ENCODE assay signal across 14 cellular contexts in the genomic region with DNA sequence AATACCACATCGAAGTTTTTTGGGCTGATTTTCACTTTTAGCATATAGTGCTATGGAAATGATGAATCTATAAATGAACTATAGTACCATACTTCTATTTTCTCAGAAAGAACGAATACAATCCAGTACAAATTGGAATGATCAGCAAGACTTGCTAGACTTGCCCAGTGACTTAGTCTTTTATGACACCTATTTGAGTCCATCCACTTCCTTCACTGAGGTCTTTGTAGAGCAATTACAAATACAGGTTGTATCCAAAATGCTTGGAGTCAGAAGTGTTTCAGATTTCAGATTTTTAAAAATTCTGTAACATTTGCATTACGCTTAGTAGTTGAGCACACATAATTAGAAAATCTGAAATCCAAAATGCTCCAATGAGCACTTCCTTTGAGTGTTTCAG.
A peak's percentile ranks its signal among the peaks of the same experiment; 100 is the strongest.
DNase-seq lines count a peak whose midpoint lies in the region; FAIRE-seq and TF ChIP-seq lines count a peak whose summit lies in the region.
"Had no signal": no experiment of that assay in that cellular context is flagged by ENCODE, and none has a peak within 500 bp of the region (broad histone marks: within the 10 kb centered on the region; RNA-seq: fewer than 3 reads in every experiment).

No MANE protein-coding gene starts in this region.

- dilution Hi-C loops in keratinocyte (cut with MboI; ENCODE audit: extremely low pct_ligation_motif_present, low sequenced_read_pairs): no loop called here

- peaks cover 73% of the 10 kb centered on the region for H3K4me1 Mint-ChIP-seq in activated naive CD4-positive, alpha-beta T cell treated with anti-CD3 and anti-CD28 coated beads, Interleukin-2, amount 50 U/mL, for 24 hours
- H3K4me1 Mint-ChIP-seq in activated CD4-positive, alpha-beta memory T cell treated with anti-CD3 and anti-CD28 coated beads, Interleukin-2, amount 10 ng/mL, durations not matched to agents 7 days and 5 days: peaks cover 67% of the 10 kb centered on the region
- H3K4me1 Mint-ChIP-seq in type B pancreatic cell (ENCODE audit: unreplicated experiment) (peaks cover 6% of the 10 kb centered on the region), nephron progenitor cell (no peaks in the 10 kb centered on the region)

- H3K27ac Mint-ChIP-seq in activated naive CD4-positive, alpha-beta T cell treated with anti-CD3 and anti-CD28 coated beads, Interleukin-2, amount 50 U/mL, for 24 hours: peak overlapping the region; percentile 76
- H3K27ac Mint-ChIP-seq in activated CD4-positive, alpha-beta memory T cell treated with anti-CD3 and anti-CD28 coated beads, Interleukin-2, amount 10 ng/mL, durations not matched to agents 7 days and 5 days: peak overlapping the region; percentile 54
- H3K27ac Mint-ChIP-seq in type B pancreatic cell (peak overlapping the region; percentile 88), nephron progenitor cell (no peak overlapping the region)

- peaks cover 9% of the 10 kb centered on the region for H3K36me3 Mint-ChIP-seq in activated naive CD4-positive, alpha-beta T cell treated with anti-CD3 and anti-CD28 coated beads, Interleukin-2, amount 50 U/mL, for 24 hours
- peaks cover 27% of the 10 kb centered on the region for H3K36me3 Mint-ChIP-seq in activated CD4-positive, alpha-beta memory T cell treated with anti-CD3 and anti-CD28 coated beads, Interleukin-2, amount 10 ng/mL, durations not matched to agents 7 days and 5 days (ENCODE audit: low read depth)
- H3K36me3 Mint-ChIP-seq in type B pancreatic cell (peaks cover 3% of the 10 kb centered on the region), nephron progenitor cell (ENCODE audit: low read depth) (peaks cover 16% of the 10 kb centered on the region)

- H3K4me2 ChIP-seq in keratinocyte (ENCODE audit: control insufficient read depth, extremely low read depth, insufficient read depth, low read depth, low read length): peak overlapping the region; percentile 10

- no peak for DNase-seq in activated naive CD4-positive, alpha-beta T cell (lab: John Stamatoyannopoulos, UW)
- DNase-seq in activated CD4-positive, alpha-beta memory T cell treated with anti-CD3 and anti-CD28 coated beads, Interleukin-2, amount 10 ng/mL, durations not matched to agents 7 days and 5 days: no peak
- no peak for DNase-seq in keratinocyte (ENCODE audit: low read depth, low spot score)
- DNase-seq in type B pancreatic cell (ENCODE audit: extremely low spot score, unreplicated experiment): no peak
- no peak for DNase-seq in effector CD4-positive, alpha-beta T cell
- DNase-seq in dermis blood vessel endothelial cell: no peak
- no peak for DNase-seq in nephron progenitor cell
- DNase-seq: BE2C, heart left ventricle, mesenchymal stem cell, NCI-H1436 treated with DMSO at 0.1 percent for 48 hours had no signal

- no peak overlapping the region for H2AFZ ChIP-seq in keratinocyte (ENCODE audit: control insufficient read depth, low read length)

- peak overlapping the region; percentile 33 for H3K4me3 Mint-ChIP-seq in activated naive CD4-positive, alpha-beta T cell treated with anti-CD3 and anti-CD28 coated beads, Interleukin-2, amount 50 U/mL, for 24 hours
- no peak overlapping the region for H3K4me3 Mint-ChIP-seq in activated CD4-positive, alpha-beta memory T cell treated with anti-CD3 and anti-CD28 coated beads, Interleukin-2, amount 10 ng/mL, durations not matched to agents 7 days and 5 days
- H3K4me3 Mint-ChIP-seq in type B pancreatic cell (peak overlapping the region; percentile 45), nephron progenitor cell (no peak overlapping the region)

- H3K27me3 ChIP-seq in keratinocyte (ENCODE audit: control insufficient read depth, extremely low read depth, insufficient read depth, low read length): no peaks in the 10 kb centered on the region
- H3K27me3 ChIP-seq: BE2C, heart left ventricle had no signal

- H3K4me1 ChIP-seq in keratinocyte (ENCODE audit: control insufficient read depth, extremely low read depth, insufficient read depth, low read length): peaks cover 24% of the 10 kb centered on the region
- H3K4me1 ChIP-seq: BE2C had no signal

- no peak for FAIRE-seq in keratinocyte (lab: Jason Lieb, UNC)
- FAIRE-seq: GM19239, TTC549 had no signal

- H3K36me3 ChIP-seq in keratinocyte (ENCODE audit: control insufficient read depth in 2 of 2, extremely low read depth in 1 of 2, insufficient read depth in 2 of 2, low read length in 2 of 2): peaks cover 0 to 2% of the 10 kb centered on the region in 2 experiments
- H3K36me3 ChIP-seq: BE2C had no signal

- CTCF ChIA-PET in activated CD4-positive, alpha-beta memory T cell treated with anti-CD3 and anti-CD28 coated beads, Interleukin-2, amount 10 ng/mL, durations not matched to agents 7 days and 5 days (lab: Charles Lee): interaction anchor here (1.4 to 2.1 kb wide), 2 partner anchors 12 to 20 kb away, joined by 4 to 7 read pairs; no protein-coding TSS in a partner anchor

- no peaks in the 10 kb centered on the region for H3K9me3 ChIP-seq in keratinocyte (ENCODE audit: control insufficient read depth, low read depth, low read length)
- H3K9me3 ChIP-seq: BE2C, heart left ventricle had no signal

- H4K20me1 ChIP-seq in keratinocyte (ENCODE audit: control insufficient read depth, extremely low read depth, insufficient read depth, low read length): peaks cover 18% of the 10 kb centered on the region

- H3K9ac ChIP-seq in keratinocyte (ENCODE audit: control insufficient read depth, extremely low read depth, insufficient read depth, low read length): no peak overlapping the region

- H3K4me3 ChIP-seq in keratinocyte (ENCODE audit: control insufficient read depth in 2 of 3, extremely low read depth in 1 of 3, insufficient read depth in 2 of 3, low read depth in 1 of 3, low read length in 3 of 3): no peak overlapping the region
- H3K4me3 ChIP-seq: heart left ventricle had no signal

- no peaks in the 10 kb centered on the region for H3K27me3 Mint-ChIP-seq in activated naive CD4-positive, alpha-beta T cell treated with anti-CD3 and anti-CD28 coated beads, Interleukin-2, amount 50 U/mL, for 24 hours
- H3K27me3 Mint-ChIP-seq in activated CD4-positive, alpha-beta memory T cell treated with anti-CD3 and anti-CD28 coated beads, Interleukin-2, amount 10 ng/mL, durations not matched to agents 7 days and 5 days: no peaks in the 10 kb centered on the region
- H3K27me3 Mint-ChIP-seq in type B pancreatic cell: no peaks in the 10 kb centered on the region
- no peaks in the 10 kb centered on the region for H3K27me3 Mint-ChIP-seq in nephron progenitor cell (ENCODE audit: low read depth, poor library complexity)

- POLR2A ChIA-PET in activated CD4-positive, alpha-beta memory T cell treated with anti-CD3 and anti-CD28 coated beads, Interleukin-2, amount 10 ng/mL, durations not matched to agents 7 days and 5 days (lab: Charles Lee): interaction anchor here (0.8 to 4.0 kb wide), 2 partner anchors 22 to 31 kb away, joined by 3 to 45 read pairs; no protein-coding TSS in a partner anchor

- H3K9me1 ChIP-seq in keratinocyte (ENCODE audit: control insufficient read depth, extremely low read depth, insufficient read depth, low read length): no peaks in the 10 kb centered on the region

- peaks cover 74% of the 10 kb centered on the region for H3K79me2 ChIP-seq in keratinocyte (ENCODE audit: control insufficient read depth, insufficient read depth, low read length)

- H3K27ac ChIP-seq in keratinocyte (ENCODE audit: control insufficient read depth, insufficient read depth, low read length): peak overlapping the region; percentile 58

- H3K9me3 Mint-ChIP-seq in activated naive CD4-positive, alpha-beta T cell treated with anti-CD3 and anti-CD28 coated beads, Interleukin-2, amount 50 U/mL, for 24 hours: peaks cover 5% of the 10 kb centered on the region
- H3K9me3 Mint-ChIP-seq in activated CD4-positive, alpha-beta memory T cell treated with anti-CD3 and anti-CD28 coated beads, Interleukin-2, amount 10 ng/mL, durations not matched to agents 7 days and 5 days: no peaks in the 10 kb centered on the region
- H3K9me3 Mint-ChIP-seq in type B pancreatic cell (no peaks in the 10 kb centered on the region), nephron progenitor cell (no peaks in the 10 kb centered on the region)

- TF ChIP-seq CTCF in keratinocyte (optimal IDR thresholded peaks at IDR 0.05 in 1 of 3, IDR thresholded peaks at IDR 0.05 in 1 of 3, conservative IDR thresholded peaks at IDR 0.05 in 1 of 3; ENCODE audit: extremely low read depth in 1 of 3, insufficient read depth in 2 of 3, low read length in 3 of 3) (no peak), type B pancreatic cell (conservative IDR thresholded peaks at IDR 0.05) (no peak), nephron progenitor cell (IDR thresholded peaks at IDR 0.05) (no peak)

Comparison
In these comparisons a context has a peak if more than half of its experiments do, and no peak if none do; other contexts are left out.
1. H3K4me3 Mint-ChIP-seq: peak in activated naive CD4-positive, alpha-beta T cell treated with anti-CD3 and anti-CD28 coated beads, Interleukin-2, amount 50 U/mL, for 24 hours (single experiment) and type B pancreatic cell (single experiment); none in activated CD4-positive, alpha-beta memory T cell treated with anti-CD3 and anti-CD28 coated beads, Interleukin-2, amount 10 ng/mL, durations not matched to agents 7 days and 5 days (single experiment) and nephron progenitor cell (single experiment).